ENCODE assay signal across 24 cellular contexts in the genomic region with DNA sequence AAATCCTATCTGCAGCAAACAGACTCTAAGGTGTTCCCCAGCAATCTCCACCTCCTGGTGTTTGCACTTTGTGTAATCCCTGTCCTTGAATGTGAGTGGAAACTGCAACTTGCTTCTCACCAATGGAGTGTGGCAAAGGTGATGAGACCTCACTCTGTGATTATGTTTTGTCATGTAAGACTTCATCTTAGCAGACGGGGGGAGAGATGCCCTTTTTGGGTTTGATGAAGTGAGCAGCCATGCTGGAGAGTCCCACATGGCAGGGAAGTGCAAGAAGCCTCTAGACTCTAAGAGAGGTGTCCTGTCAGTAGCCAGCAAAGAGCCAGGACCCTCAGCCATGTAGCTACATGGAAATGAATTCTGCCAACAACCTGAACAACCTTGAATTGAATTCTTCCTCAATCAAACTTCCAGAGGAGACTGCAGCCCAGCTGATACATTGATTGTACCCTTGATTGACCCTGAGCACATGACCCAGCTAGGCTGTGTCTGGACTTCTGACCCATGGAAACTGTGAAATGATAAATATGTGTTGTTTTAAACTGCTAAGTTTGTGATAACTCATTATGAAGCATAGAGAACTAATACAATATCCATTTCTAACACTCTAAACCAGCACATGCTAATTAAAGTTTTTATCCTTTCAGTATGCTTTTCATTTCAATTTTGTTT.
"Had no signal": no experiment of that assay in that cellular context is flagged by ENCODE, and none has a peak within 500 bp of the region (broad histone marks: within the 10 kb centered on the region; RNA-seq: fewer than 3 reads in every experiment).

No MANE protein-coding gene starts in this region.

- H3K4me3 ChIP-seq: hepatocyte, lower lobe of right lung, right atrium auricular region, skin epidermis, stomach, testis, thyroid gland, transverse colon, upper lobe of left lung, vagina had no signal

- ATAC-seq: left ventricle myocardium superior; lower lobe of right lung; naive thymus-derived CD8-positive, alpha-beta T cell; sciatic nerve; stimulated activated naive B cell treated with anti-CD40 and anti-IgM and Interleukin-4, amounts not matched to agents 10 μg/mL and 1 μg/mL and 100 μg/mL, for 72 hours; stimulated activated naive CD8-positive, alpha-beta T cell treated with anti-CD3 and anti-CD28 coated beads, Interleukin-15, Interleukin-2, amounts not matched to agents 100 U/mL and 50 U/mL, for 24 hours had no signal

- H3K79me2 ChIP-seq: hepatocyte, parathyroid adenoma had no signal

- H3K36me3 ChIP-seq: lower lobe of right lung, right atrium auricular region, stomach, thyroid gland, transverse colon, upper lobe of left lung, vagina had no signal

- H3K4me2 ChIP-seq: hepatocyte had no signal

- H3K9ac ChIP-seq: parathyroid adenoma had no signal

- H2AFZ ChIP-seq: hepatocyte, parathyroid adenoma had no signal

- H3K27ac ChIP-seq: hepatocyte, lower lobe of right lung, parathyroid adenoma, right atrium auricular region, skin epidermis, stomach, testis, thyroid gland, transverse colon, upper lobe of left lung, vagina had no signal

- H3K9me3 ChIP-seq: lower lobe of right lung, right atrium auricular region, stomach, testis, thyroid gland, transverse colon, upper lobe of left lung, vagina had no signal

- DNase-seq: islet precursor cell; left ventricle myocardium superior; lower lobe of right lung; mammary epithelial cell; mesenchymal stem cell; naive thymus-derived CD8-positive, alpha-beta T cell; nucleus accumbens; stimulated activated CD4-positive, alpha-beta T cell treated with anti-CD3 and anti-CD28 coated beads, Interleukin-12 subunit alpha, Interleukin-12 subunit beta, amount 100 ng/mL, for 4 hours; stimulated activated CD4-positive, alpha-beta T cell treated with anti-CD3 and anti-CD28 coated beads, Interleukin-15, amount 100 ng/mL, for 24 hours; stimulated activated CD4-positive, alpha-beta T cell treated with anti-CD3 and anti-CD28 coated beads, Interleukin-2, amount 100 ng/mL, for 24 hours; stimulated activated CD4-positive, alpha-beta T cell treated with anti-CD3 and anti-CD28 coated beads, Interleukin-4, amount 100 ng/mL, for 1 hour; stimulated activated naive B cell treated with anti-CD40 and anti-IgM and Interleukin-4, amounts not matched to agents 10 μg/mL and 1 μg/mL and 100 μg/mL, for 72 hours; stimulated activated naive CD8-positive, alpha-beta T cell treated with anti-CD3 and anti-CD28 coated beads, Interleukin-15, Interleukin-2, amounts not matched to agents 100 U/mL and 50 U/mL, for 24 hours; stomach; testis; thyroid gland; transverse colon; upper lobe of left lung had no signal

- H3K4me1 ChIP-seq: lower lobe of right lung, parathyroid adenoma, right atrium auricular region, stomach, testis, thyroid gland, transverse colon, upper lobe of left lung, vagina had no signal

- H3K27me3 ChIP-seq: hepatocyte, right atrium auricular region, testis, thyroid gland, transverse colon, upper lobe of left lung, vagina had no signal
